In the genomic region with DNA sequence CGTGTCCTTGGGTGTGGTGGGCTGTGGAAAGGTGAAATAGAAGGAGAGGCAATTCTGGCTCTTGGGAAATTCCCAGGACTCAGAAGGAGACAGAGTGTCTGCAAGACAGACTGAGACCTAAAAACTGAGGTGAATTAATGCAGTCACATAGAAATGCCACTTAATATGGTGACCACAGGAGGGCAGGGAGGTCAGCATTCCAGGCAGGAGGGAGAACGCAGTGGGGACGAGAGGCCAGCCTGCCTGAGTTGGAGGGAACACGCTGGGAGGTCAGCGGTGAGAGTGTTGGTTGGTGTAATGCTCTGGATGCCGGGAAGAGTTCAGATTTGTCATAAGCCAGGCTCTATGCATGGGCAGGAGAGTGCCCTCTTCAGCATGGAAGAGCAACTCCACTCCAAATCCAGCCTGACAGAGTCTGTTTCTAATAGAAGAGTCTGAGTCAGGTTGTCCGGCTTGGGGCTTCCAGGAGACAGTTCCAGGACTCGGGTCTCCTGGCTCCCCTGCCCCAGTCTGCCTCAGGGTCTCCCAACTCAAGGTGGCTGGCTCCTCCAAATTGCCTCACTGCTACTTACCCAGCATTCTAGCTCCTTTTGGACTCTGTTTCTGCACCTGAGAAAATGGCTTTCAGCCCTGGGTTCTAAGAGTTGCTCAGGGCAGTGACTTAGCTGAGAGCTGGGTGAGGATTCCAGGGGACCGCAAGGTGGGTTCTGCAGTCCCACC, we compare ENCODE assay signal across 8 cellular contexts. TPM values are rescaled to one million over a fixed set of nuclear protein-coding genes. Genes with fewer than 3 reads are reported as not detected.
A peak's percentile ranks its signal among the peaks of the same experiment; 100 is the strongest.
DNase-seq lines count a peak whose midpoint lies in the region; ATAC-seq lines count a peak whose summit lies in the region.

No MANE protein-coding gene starts in this region.

- no peak overlapping the region for H3K4me3 Mint-ChIP-seq in stimulated activated naive CD8-positive, alpha-beta T cell treated with anti-CD3 and anti-CD28 coated beads, Interleukin-15, amount 100 ng/mL, for 72 hours

- DNase-seq in stimulated activated naive CD8-positive, alpha-beta T cell treated with anti-CD3 and anti-CD28 coated beads, Interleukin-15, amount 100 ng/mL, for 72 hours = no peak
- no peak for DNase-seq in stimulated activated naive CD8-positive, alpha-beta T cell treated with anti-CD3 and anti-CD28 coated beads, Interleukin-15, Interleukin-2, amounts not matched to agents 100 U/mL and 50 U/mL, for 24 hours
- DNase-seq in NCI-H82 treated with DMSO at 0.1 percent for 48 hours (lab: John Stamatoyannopoulos, UW; ENCODE audit: unreplicated experiment) (peak; percentile 68), dermis blood vessel endothelial cell (peak; percentile 62), lung microvascular endothelial cell (ENCODE audit: low read depth in 2 of 2) (peak; percentile 47 to 68)
- no peak for DNase-seq in effector memory CD4-positive, alpha-beta T cell

- peaks cover 54% of the 10 kb centered on the region for H3K27me3 Mint-ChIP-seq in stimulated activated naive CD8-positive, alpha-beta T cell treated with anti-CD3 and anti-CD28 coated beads, Interleukin-15, amount 100 ng/mL, for 72 hours

- H3K9me3 ChIP-seq in effector memory CD4-positive, alpha-beta T cell (ENCODE audit: control insufficient read depth, low read length) = no peaks in the 10 kb centered on the region

- no peak overlapping the region for H3K27ac ChIP-seq in effector memory CD4-positive, alpha-beta T cell (ENCODE audit: insufficient read depth, low read length, poor library complexity, severe bottlenecking)

- H3K36me3 ChIP-seq in effector memory CD4-positive, alpha-beta T cell (ENCODE audit: control insufficient read depth, insufficient read depth, low read length) = no peaks in the 10 kb centered on the region

- peak; percentile 55 for ATAC-seq in stimulated activated naive CD8-positive, alpha-beta T cell treated with anti-CD3 and anti-CD28 coated beads, Interleukin-15, amount 100 ng/mL, for 72 hours
- ATAC-seq in stimulated activated naive CD8-positive, alpha-beta T cell treated with anti-CD3 and anti-CD28 coated beads, Interleukin-15, Interleukin-2, amounts not matched to agents 100 U/mL and 50 U/mL, for 24 hours = no peak
- ATAC-seq in GM21390 (IDR thresholded peaks at IDR 0.05; ENCODE audit: unreplicated experiment) (no peak), GM18498 (IDR thresholded peaks at IDR 0.05; ENCODE audit: unreplicated experiment) (no peak)

- no peaks in the 10 kb centered on the region for H3K27me3 ChIP-seq in effector memory CD4-positive, alpha-beta T cell (replicated peaks; ENCODE audit: control insufficient read depth, insufficient read depth, low read length, poor library complexity, severe bottlenecking)

- no peaks in the 10 kb centered on the region for H3K4me1 ChIP-seq in effector memory CD4-positive, alpha-beta T cell (ENCODE audit: control insufficient read depth, insufficient read depth, low read length, poor library complexity, severe bottlenecking)

- no peak overlapping the region for H3K4me3 ChIP-seq in effector memory CD4-positive, alpha-beta T cell (ENCODE audit: insufficient read depth, low read depth, low read length, poor library complexity, severe bottlenecking)

- no peaks in the 10 kb centered on the region for H3K4me1 Mint-ChIP-seq in stimulated activated naive CD8-positive, alpha-beta T cell treated with anti-CD3 and anti-CD28 coated beads, Interleukin-15, amount 100 ng/mL, for 72 hours

- H3K9me3 Mint-ChIP-seq in stimulated activated naive CD8-positive, alpha-beta T cell treated with anti-CD3 and anti-CD28 coated beads, Interleukin-15, amount 100 ng/mL, for 72 hours = no peaks in the 10 kb centered on the region

- H3K27ac Mint-ChIP-seq in stimulated activated naive CD8-positive, alpha-beta T cell treated with anti-CD3 and anti-CD28 coated beads, Interleukin-15, amount 100 ng/mL, for 72 hours = no peak overlapping the region

RNA-seq across cellular contexts. Expression of gene IGFN1, which starts 5.7 kb away (rescaled TPM):
- total RNA-seq in dermis blood vessel endothelial cell (under 0.01 and 0.05 TPM in 2 replicates), lung microvascular endothelial cell (not detected in 2 replicates)

RNA-seq across cellular contexts. Expression of gene TMEM9, which starts 30.6 kb away (rescaled TPM):
- total RNA-seq in dermis blood vessel endothelial cell (47.3 and 62.3 TPM in 2 replicates), lung microvascular endothelial cell (45.3 and 60.9 TPM in 2 replicates)

RNA-seq across cellular contexts. Expression of gene ASCL5, which starts 57.9 kb away (rescaled TPM):
- total RNA-seq in dermis blood vessel endothelial cell = not detected in 2 replicates
- total RNA-seq in lung microvascular endothelial cell = not detected in 2 replicates

Comparison
In these comparisons a context has a peak if more than half of its experiments do, and no peak if none do; other contexts are left out.
1. DNase-seq: peak in NCI-H82 treated with DMSO at 0.1 percent for 48 hours (single experiment), dermis blood vessel endothelial cell (single experiment) and lung microvascular endothelial cell (2 of 2); none in stimulated activated naive CD8-positive, alpha-beta T cell treated with anti-CD3 and anti-CD28 coated beads, Interleukin-15, amount 100 ng/mL, for 72 hours (0 of 2), stimulated activated naive CD8-positive, alpha-beta T cell treated with anti-CD3 and anti-CD28 coated beads, Interleukin-15, Interleukin-2, amounts not matched to agents 100 U/mL and 50 U/mL, for 24 hours (single experiment) and effector memory CD4-positive, alpha-beta T cell (0 of 3).